In genomic region chr2:196836440-196836839, GRCh38 we compare ENCODE assay signal across 25 cellular contexts. TPM values are rescaled to one million over a fixed set of nuclear protein-coding genes. Genes with fewer than 3 reads are reported as not detected.
DNase-seq lines count a peak whose midpoint lies in the region; ATAC-seq and TF ChIP-seq lines count a peak whose summit lies in the region.
"Had no signal": no experiment of that assay in that cellular context is flagged by ENCODE, and none has a peak within 500 bp of the region (broad histone marks: within the 10 kb centered on the region; RNA-seq: fewer than 3 reads in every experiment).

No MANE protein-coding gene starts in this region.

- no peak for TF ChIP-seq CTCF in BJ (IDR thresholded peaks at IDR 0.05; ENCODE audit: insufficient read depth, low read depth, low read length)
- TF ChIP-seq CTCF in dorsolateral prefrontal cortex (IDR thresholded peaks at IDR 0.05 in 54 of 56, conservative IDR thresholded peaks at IDR 0.05 in 2 of 56; ENCODE audit: low read depth in 1 of 56, partially characterized antibody in 56 of 56) = no peak

- POLR2A ChIA-PET in BJ (lab: Charles Lee) = interaction anchor here (0.8 kb wide), 1 partner anchor 31 kb away, joined by 4 read pairs; no protein-coding TSS in a partner anchor

- DNase-seq in BJ (ENCODE audit: low read depth) (peak; percentile 42), M059J (ENCODE audit: low read depth) (peak; percentile 55), dermis microvascular lymphatic vessel endothelial cell (ENCODE audit: low read depth in 2 of 2) (peak; percentile 4 to 6), lung microvascular endothelial cell (ENCODE audit: low read depth in 2 of 2) (peak; percentile 6 to 16), dorsolateral prefrontal cortex (no peak), foreskin melanocyte (no peak), LoVo (ENCODE audit: low spot score) (no peak)
- DNase-seq: activated CD8-positive, alpha-beta memory T cell treated with anti-CD3 and anti-CD28 coated beads for 24 hours; activated T-cell treated with anti-CD3 and anti-CD28 coated beads, Interleukin-2, amount 50 U/mL, for 24 hours; adrenal gland; Calu3; dermis blood vessel endothelial cell; glutamatergic neuron; natural killer cell; NCI-H774; ovary; right cardiac atrium; SHP77; stimulated activated CD8-positive, alpha-beta memory T cell treated with anti-CD3 and anti-CD28 coated beads, Interleukin-4, amount 100 ng/mL, for 48 hours had no signal

- H3K27me3 ChIP-seq in BJ (ENCODE audit: control insufficient read depth, insufficient read depth, low read length) (no peaks in the 10 kb centered on the region), dorsolateral prefrontal cortex (no peaks in the 10 kb centered on the region)
- H3K27me3 ChIP-seq: adrenal gland, cardiac muscle cell, ovary had no signal

- H3K27ac ChIP-seq in dorsolateral prefrontal cortex = no peak overlapping the region
- H3K27ac ChIP-seq: adrenal gland, C4-2B, cardiac muscle cell, ovary had no signal

- no peak for ATAC-seq in HG02981 (IDR thresholded peaks at IDR 0.05; ENCODE audit: unreplicated experiment)
- ATAC-seq: natural killer cell, right cardiac atrium had no signal

- H3K36me3 ChIP-seq in BJ (ENCODE audit: control insufficient read depth, insufficient read depth, low read length) = no peaks in the 10 kb centered on the region
- H3K36me3 ChIP-seq: ovary had no signal

- intact Hi-C loops in dorsolateral prefrontal cortex (cut with DNase I) = no loop called here

- no peak overlapping the region for H3K4me3 ChIP-seq in BJ (ENCODE audit: low read depth, low read length)
- no peak overlapping the region for H3K4me3 ChIP-seq in dorsolateral prefrontal cortex
- H3K4me3 ChIP-seq: adrenal gland, cardiac muscle cell, ovary had no signal

- CTCF ChIA-PET in BJ (lab: Yijun Ruan, JAX) = interaction anchor here (0.6 to 1.0 kb wide), 2 partner anchors 8 to 13 kb away, joined by 3 to 4 read pairs; no protein-coding TSS in a partner anchor

RNA-seq across cellular contexts. Expression of gene C2orf66, which starts 27.3 kb away (rescaled TPM):
- 0.12 and 0.23 TPM in 2 replicates for polyA plus RNA-seq in BJ (2011; rRNA removed)
- 0.14 TPM in 1 of 2 replicates, not detected in the other for polyA minus RNA-seq in BJ (2011; rRNA and poly(A)+ RNA removed)
- not detected in 2 replicates for total RNA-seq in M059J (2014; rRNA removed; shearing (Covaris generic))
- under 0.01 and 0.13 TPM in 2 replicates for total RNA-seq in dermis microvascular lymphatic vessel endothelial cell
- total RNA-seq in lung microvascular endothelial cell = not detected in 2 replicates
- 1 to 10 TPM in 4 of 120 experiments, under 1 TPM in 65, not detected in 51; 0.24 to 2.8 (median 0.42) TPM for total RNA-seq in dorsolateral prefrontal cortex
- total RNA-seq: Daoy, epithelial cell of proximal tubule, H1, natural killer cell had no signal
- polyA plus RNA-seq: H1 had no signal

RNA-seq across cellular contexts. Expression of gene GTF3C3, which starts 37.0 kb away (rescaled TPM):
- polyA plus RNA-seq in BJ (2011; rRNA removed) = 14.3 and 27.1 TPM in 2 replicates
- 14.1 and 14.8 TPM in 2 replicates for polyA minus RNA-seq in BJ (2011; rRNA and poly(A)+ RNA removed)
- total RNA-seq in M059J (2014; rRNA removed; shearing (Covaris generic)) = 19.8 and 26.7 TPM in 2 replicates
- total RNA-seq in dermis microvascular lymphatic vessel endothelial cell (37.7 and 38.6 TPM in 2 replicates), lung microvascular endothelial cell (37.3 and 38.6 TPM in 2 replicates), dorsolateral prefrontal cortex (10 to 100 TPM; 24.0 to 62.8 (median 39.8) TPM)

Comparison
In these comparisons a context has a peak if more than half of its experiments do, and no peak if none do; other contexts are left out.
1. DNase-seq: peak in BJ (single experiment), M059J (single experiment), dermis microvascular lymphatic vessel endothelial cell (2 of 2) and lung microvascular endothelial cell (2 of 2); none in dorsolateral prefrontal cortex (0 of 10), foreskin melanocyte (single experiment) and LoVo (single experiment).